Comparison of ENCODE assay signal across 20 cellular contexts in the genomic region with DNA sequence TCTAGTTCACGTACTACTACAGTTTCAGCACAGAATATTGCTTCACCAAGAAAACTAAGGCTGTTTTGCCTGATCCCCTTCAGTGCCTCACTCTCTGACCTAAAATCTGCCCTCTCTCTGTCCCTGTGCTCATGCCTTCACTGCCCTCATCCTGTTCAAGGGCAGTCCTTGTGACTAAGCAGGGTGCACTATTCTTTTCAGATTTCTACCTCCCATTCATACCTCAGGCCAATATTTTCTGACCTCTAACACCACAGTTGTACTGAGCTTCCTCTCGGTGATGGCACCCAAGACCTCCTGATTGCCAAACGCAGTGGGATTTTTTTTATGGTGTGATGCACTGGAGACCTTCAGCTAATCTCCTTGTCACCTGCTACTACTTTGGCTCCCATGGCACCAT.
"Had no signal": no experiment of that assay in that cellular context is flagged by ENCODE, and none has a peak within 500 bp of the region (broad histone marks: within the 10 kb centered on the region; RNA-seq: fewer than 3 reads in every experiment).

No MANE protein-coding gene starts in this region.

- H3K27me3 Mint-ChIP-seq: activated CD4-positive, alpha-beta T cell treated with anti-CD3 and anti-CD28 coated beads, Interleukin-2, amount 10 ng/mL, durations not matched to agents 7 days and 5 days; activated CD8-positive, alpha-beta memory T cell treated with anti-CD3 and anti-CD28 coated beads, Interleukin-2, amount 10 ng/mL, durations not matched to agents 7 days and 5 days; stimulated activated naive CD8-positive, alpha-beta T cell treated with anti-CD3 and anti-CD28 coated beads, Interleukin-15, Interleukin-2, amounts not matched to agents 100 ng/mL and 50 ng/mL, for 24 hours had no signal

- H3K27ac ChIP-seq: gastrocnemius medialis, tibial artery had no signal

- H3K27me3 ChIP-seq: gastrocnemius medialis, tibial artery had no signal

- H3K9me3 ChIP-seq: gastrocnemius medialis, mucosa of descending colon, tibial artery had no signal

- H3K27ac Mint-ChIP-seq: activated CD4-positive, alpha-beta T cell treated with anti-CD3 and anti-CD28 coated beads, Interleukin-2, amount 10 ng/mL, durations not matched to agents 7 days and 5 days; activated CD8-positive, alpha-beta memory T cell treated with anti-CD3 and anti-CD28 coated beads, Interleukin-2, amount 10 ng/mL, durations not matched to agents 7 days and 5 days; activated CD8-positive, alpha-beta T cell treated with anti-CD3 and anti-CD28 coated beads for 36 hours; activated naive CD4-positive, alpha-beta T cell treated with anti-CD3 and anti-CD28 coated beads, Interleukin-2, amount 10 ng/mL, durations not matched to agents 7 days and 5 days; stimulated activated naive CD8-positive, alpha-beta T cell treated with anti-CD3 and anti-CD28 coated beads, Interleukin-15, Interleukin-2, amounts not matched to agents 100 ng/mL and 50 ng/mL, for 24 hours had no signal

- DNase-seq: activated CD4-positive, alpha-beta T cell treated with anti-CD3 and anti-CD28 coated beads, Interleukin-2, amount 10 ng/mL, durations not matched to agents 7 days and 5 days; activated CD4-positive, CD25-positive, alpha-beta regulatory T cell treated with anti-CD3 and anti-CD28 coated beads, Interleukin-2, amount 50 U/mL, for 72 hours; activated CD8-positive, alpha-beta memory T cell treated with anti-CD3 and anti-CD28 coated beads, Interleukin-2, amount 10 ng/mL, durations not matched to agents 7 days and 5 days; activated CD8-positive, alpha-beta T cell treated with anti-CD3 and anti-CD28 coated beads for 36 hours; activated effector memory CD4-positive, alpha-beta T cell treated with anti-CD3 and anti-CD28 coated beads, Interleukin-2, amount 50 U/mL, for 16 hours; activated naive CD4-positive, alpha-beta T cell treated with anti-CD3 and anti-CD28 coated beads, Interleukin-2, amount 10 ng/mL, durations not matched to agents 7 days and 5 days; activated T-cell treated with anti-CD3 and anti-CD28 coated beads for 4 hours; amygdala; effector CD4-positive, alpha-beta T cell; gastrocnemius medialis; hypothalamus; left cardiac atrium; mesendoderm; mucosa of descending colon; stimulated activated CD4-positive, alpha-beta T cell treated with anti-CD3 and anti-CD28 coated beads, Interleukin-12 subunit alpha, Interleukin-12 subunit beta, amount 100 ng/mL, for 4 hours; substantia nigra; tibial artery had no signal

- H3K4me3 Mint-ChIP-seq: activated CD4-positive, alpha-beta T cell treated with anti-CD3 and anti-CD28 coated beads, Interleukin-2, amount 10 ng/mL, durations not matched to agents 7 days and 5 days; activated CD8-positive, alpha-beta memory T cell treated with anti-CD3 and anti-CD28 coated beads, Interleukin-2, amount 10 ng/mL, durations not matched to agents 7 days and 5 days; activated CD8-positive, alpha-beta T cell treated with anti-CD3 and anti-CD28 coated beads for 36 hours; activated naive CD4-positive, alpha-beta T cell treated with anti-CD3 and anti-CD28 coated beads, Interleukin-2, amount 10 ng/mL, durations not matched to agents 7 days and 5 days; neural crest cell; stimulated activated naive CD8-positive, alpha-beta T cell treated with anti-CD3 and anti-CD28 coated beads, Interleukin-15, Interleukin-2, amounts not matched to agents 100 ng/mL and 50 ng/mL, for 24 hours had no signal

- H3K4me3 ChIP-seq: gastrocnemius medialis, mucosa of descending colon, tibial artery had no signal

- H3K36me3 Mint-ChIP-seq: activated CD8-positive, alpha-beta memory T cell treated with anti-CD3 and anti-CD28 coated beads, Interleukin-2, amount 10 ng/mL, durations not matched to agents 7 days and 5 days; activated naive CD4-positive, alpha-beta T cell treated with anti-CD3 and anti-CD28 coated beads, Interleukin-2, amount 10 ng/mL, durations not matched to agents 7 days and 5 days had no signal

- H3K36me3 ChIP-seq: gastrocnemius medialis, tibial artery had no signal

- H3K9me3 Mint-ChIP-seq: activated CD4-positive, alpha-beta T cell treated with anti-CD3 and anti-CD28 coated beads, Interleukin-2, amount 10 ng/mL, durations not matched to agents 7 days and 5 days; activated CD8-positive, alpha-beta T cell treated with anti-CD3 and anti-CD28 coated beads for 36 hours; activated naive CD4-positive, alpha-beta T cell treated with anti-CD3 and anti-CD28 coated beads, Interleukin-2, amount 10 ng/mL, durations not matched to agents 7 days and 5 days; stimulated activated naive CD8-positive, alpha-beta T cell treated with anti-CD3 and anti-CD28 coated beads, Interleukin-15, Interleukin-2, amounts not matched to agents 100 ng/mL and 50 ng/mL, for 24 hours had no signal

- ATAC-seq: activated CD8-positive, alpha-beta memory T cell treated with anti-CD3 and anti-CD28 coated beads, Interleukin-2, amount 10 ng/mL, durations not matched to agents 7 days and 5 days; activated CD8-positive, alpha-beta T cell treated with anti-CD3 and anti-CD28 coated beads for 36 hours; gastrocnemius medialis; left cardiac atrium; mucosa of descending colon; right cardiac atrium had no signal

- H3K4me1 Mint-ChIP-seq: activated CD4-positive, alpha-beta T cell treated with anti-CD3 and anti-CD28 coated beads, Interleukin-2, amount 10 ng/mL, durations not matched to agents 7 days and 5 days; activated naive CD4-positive, alpha-beta T cell treated with anti-CD3 and anti-CD28 coated beads, Interleukin-2, amount 10 ng/mL, durations not matched to agents 7 days and 5 days; neural crest cell had no signal
